In the genomic region with DNA sequence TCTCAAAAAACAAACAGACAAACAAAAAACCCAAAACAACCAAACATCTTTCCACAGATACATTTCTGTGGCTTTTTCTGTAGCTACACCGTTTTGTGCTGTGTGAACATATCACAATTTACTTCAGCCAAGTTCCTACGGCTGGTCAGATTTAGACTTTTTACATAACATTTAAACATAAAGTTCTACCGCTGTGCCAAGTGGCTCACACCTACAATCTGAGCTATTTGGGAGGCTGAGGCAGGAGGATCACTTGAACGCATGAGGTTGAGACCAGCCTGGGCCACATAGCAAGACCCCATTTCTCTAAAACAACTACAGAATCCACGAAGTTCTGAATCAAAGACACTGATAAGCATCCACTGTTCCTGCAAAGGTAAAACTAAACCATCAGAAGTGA, we compare ENCODE assay signal across 2 cellular contexts.
A peak's percentile ranks its signal among the peaks of the same experiment; 100 is the strongest.
TF ChIP-seq lines count a peak whose summit lies in the region.

No MANE protein-coding gene starts in this region.

TF ChIP-seq in WTC11, 78 proteins besides CTCF, POLR2A, EP300 and RAD21:
- TF ChIP-seq ZBTB43 (CRISPR knock-in tag; IDR thresholded peaks at IDR 0.05), result no peak
- no peak for TF ChIP-seq AR (CRISPR knock-in tag; IDR thresholded peaks at IDR 0.05)
- TF ChIP-seq ZNF121 (CRISPR knock-in tag; IDR thresholded peaks at IDR 0.05), result peak; percentile 41; the same call in 1 of the 2 replicates
- TF ChIP-seq, protein P1, sequence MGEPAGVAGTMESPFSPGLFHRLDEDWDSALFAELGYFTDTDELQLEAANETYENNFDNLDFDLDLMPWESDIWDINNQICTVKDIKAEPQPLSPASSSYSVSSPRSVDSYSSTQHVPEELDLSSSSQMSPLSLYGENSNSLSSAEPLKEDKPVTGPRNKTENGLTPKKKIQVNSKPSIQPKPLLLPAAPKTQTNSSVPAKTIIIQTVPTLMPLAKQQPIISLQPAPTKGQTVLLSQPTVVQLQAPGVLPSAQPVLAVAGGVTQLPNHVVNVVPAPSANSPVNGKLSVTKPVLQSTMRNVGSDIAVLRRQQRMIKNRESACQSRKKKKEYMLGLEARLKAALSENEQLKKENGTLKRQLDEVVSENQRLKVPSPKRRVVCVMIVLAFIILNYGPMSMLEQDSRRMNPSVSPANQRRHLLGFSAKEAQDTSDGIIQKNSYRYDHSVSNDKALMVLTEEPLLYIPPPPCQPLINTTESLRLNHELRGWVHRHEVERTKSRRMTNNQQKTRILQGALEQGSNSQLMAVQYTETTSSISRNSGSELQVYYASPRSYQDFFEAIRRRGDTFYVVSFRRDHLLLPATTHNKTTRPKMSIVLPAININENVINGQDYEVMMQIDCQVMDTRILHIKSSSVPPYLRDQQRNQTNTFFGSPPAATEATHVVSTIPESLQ (CRISPR knock-in tag; IDR thresholded peaks at IDR 0.05), result no peak

TF ChIP-seq in H1, 55 proteins besides CTCF, POLR2A, EP300 and RAD21:
- 0 out of 2 replicates have a peak, but pooled peaks have one; percentile 18 for TF ChIP-seq KDM1A (IDR thresholded peaks at IDR 0.05; ENCODE audit: borderline replicate concordance, low read length)
- TF ChIP-seq TCF12 (IDR thresholded peaks at IDR 0.05; ENCODE audit: low read depth, low read length), result no peak
